ENCODE assay signal across 12 cellular contexts in genomic region chr15:52144656-52145055, GRCh38. TPM values are rescaled to one million over a fixed set of nuclear protein-coding genes. Genes with fewer than 3 reads are reported as not detected.
DNase-seq lines count a peak whose midpoint lies in the region; ATAC-seq, FAIRE-seq and TF ChIP-seq lines count a peak whose summit lies in the region.
"Had no signal": no experiment of that assay in that cellular context is flagged by ENCODE, and none has a peak within 500 bp of the region (broad histone marks: within the 10 kb centered on the region; RNA-seq: fewer than 3 reads in every experiment).

No MANE protein-coding gene starts in this region.

- no peak overlapping the region for H3K4me3 ChIP-seq in CD4-positive, alpha-beta memory T cell (ENCODE audit: low read length in 2 of 2)
- H3K4me3 ChIP-seq in ovary: no peak overlapping the region
- H3K4me3 ChIP-seq: left ventricle myocardium inferior had no signal

- H3K4me3 Mint-ChIP-seq in CD4-positive, alpha-beta memory T cell: no peak overlapping the region
- H3K4me3 Mint-ChIP-seq: T-helper 1 cell treated with Interleukin-12 subunit alpha and Interleukin-12 subunit beta and Interleukin-4 antibody, amounts not matched to agents 30 μg/mL and 1 μg/mL, for 36 hours had no signal

- peaks cover 47 to 71% of the 10 kb centered on the region in 2 donors for H3K36me3 Mint-ChIP-seq in CD4-positive, alpha-beta memory T cell

- DNase-seq in activated CD8-positive, alpha-beta memory T cell treated with anti-CD3 and anti-CD28 coated beads, Interleukin-2, amount 50 U/mL, for 48 hours: peak; percentile 34
- DNase-seq in activated CD8-positive, alpha-beta memory T cell treated with anti-CD3 and anti-CD28 coated beads, Interleukin-2, amount 50 U/mL, for 4 hours: no peak
- DNase-seq in T1000 (lab: John Stamatoyannopoulos, UW): peak; percentile 30
- DNase-seq in fibroblast of peridontal ligament (ENCODE audit: extremely low read depth): peak; percentile 31
- peak; percentile 44 for DNase-seq in urothelium cell line (ENCODE audit: low spot score)
- DNase-seq in CD4-positive, alpha-beta memory T cell: no peak
- DNase-seq in ovary: no peak
- DNase-seq: activated CD4-positive, alpha-beta T cell treated with anti-CD3 and anti-CD28 coated beads for 48 hours; DMS 273 treated with DMSO at 0.1 percent for 48 hours; left ventricle myocardium inferior had no signal

- H3K4me1 ChIP-seq in CD4-positive, alpha-beta memory T cell (ENCODE audit: insufficient read depth, low read length): no peaks in the 10 kb centered on the region
- no peaks in the 10 kb centered on the region for H3K4me1 ChIP-seq in ovary (ENCODE audit: insufficient read depth)
- H3K4me1 ChIP-seq: left ventricle myocardium inferior had no signal

- no peak overlapping the region for H3K27ac ChIP-seq in CD4-positive, alpha-beta memory T cell (ENCODE audit: low read depth, low read length)
- no peak overlapping the region for H3K27ac ChIP-seq in ovary
- H3K27ac ChIP-seq: left ventricle myocardium inferior had no signal

- 76 to 85% (median 76%) methylated on average over 7 of the region's 7 CpGs for WGBS in ovary, 3 donors

- intact Hi-C loops in CD4-positive, alpha-beta memory T cell (cut with micrococcal nuclease): loop anchor here (5.0 kb wide), 1 partner anchor 83 kb away; no protein-coding TSS in a partner anchor
- intact Hi-C loops in ovary (cut with DNase I): no loop called here

- peaks cover 30% of the 10 kb centered on the region for H3K36me3 ChIP-seq in CD4-positive, alpha-beta memory T cell (ENCODE audit: insufficient read depth, low read length)
- H3K36me3 ChIP-seq in ovary: no peaks in the 10 kb centered on the region

- no peak for TF ChIP-seq POLR2A in ovary (IDR thresholded peaks at IDR 0.05)

- H3K9me3 ChIP-seq in CD4-positive, alpha-beta memory T cell (ENCODE audit: control insufficient read depth in 1 of 2, low read length in 2 of 2): no peaks in the 10 kb centered on the region
- H3K9me3 ChIP-seq in ovary: no peaks in the 10 kb centered on the region
- H3K9me3 ChIP-seq: left ventricle myocardium inferior had no signal

- CTCF ChIA-PET in CD4-positive, alpha-beta memory T cell (lab: Charles Lee; ENCODE audit: partially characterized antibody): interaction anchor here (1.0 to 1.2 kb wide), 2 partner anchors 34 to 67 kb away, joined by 3 read pairs; no protein-coding TSS in a partner anchor

- TF ChIP-seq EP300 in ovary (IDR thresholded peaks at IDR 0.05): no peak

- no peak for FAIRE-seq in urothelium cell line (lab: Jason Lieb, UNC)

- H3K9me3 Mint-ChIP-seq in CD4-positive, alpha-beta memory T cell: no peaks in the 10 kb centered on the region
- H3K9me3 Mint-ChIP-seq: T-helper 1 cell treated with Interleukin-12 subunit alpha and Interleukin-12 subunit beta and Interleukin-4 antibody, amounts not matched to agents 30 μg/mL and 1 μg/mL, for 36 hours had no signal

- peaks cover 0 to 5% (median 3%) of the 10 kb centered on the region in 4 donors for H3K4me1 Mint-ChIP-seq in CD4-positive, alpha-beta memory T cell

- no peak for TF ChIP-seq CTCF in ovary (IDR thresholded peaks at IDR 0.05)

- no peaks in the 10 kb centered on the region for H3K27me3 Mint-ChIP-seq in CD4-positive, alpha-beta memory T cell

- ATAC-seq in HG02884 (IDR thresholded peaks at IDR 0.05; ENCODE audit: unreplicated experiment): no peak

- POLR2A ChIA-PET in CD4-positive, alpha-beta memory T cell (lab: Charles Lee; ENCODE audit: partially characterized antibody): no interaction called here

- H3K27me3 ChIP-seq in CD4-positive, alpha-beta memory T cell (ENCODE audit: insufficient read depth, low read length): no peaks in the 10 kb centered on the region
- H3K27me3 ChIP-seq in ovary: no peaks in the 10 kb centered on the region

- H3K27ac Mint-ChIP-seq in CD4-positive, alpha-beta memory T cell: peak overlapping the region in 1 of 7 donors; percentile 15
- H3K27ac Mint-ChIP-seq: T-helper 1 cell treated with Interleukin-12 subunit alpha and Interleukin-12 subunit beta and Interleukin-4 antibody, amounts not matched to agents 30 μg/mL and 1 μg/mL, for 36 hours had no signal

RNA-seq across cellular contexts. Expression of gene BCL2L10, which starts 32.1 kb away (rescaled TPM):
- total RNA-seq in CD4-positive, alpha-beta memory T cell: under 1 TPM; 0.42 to 0.84 TPM
- polyA plus RNA-seq in CD4-positive, alpha-beta memory T cell: not detected
- 1 to 10 TPM in 1 of 7 donors, under 1 TPM in 3, not detected in 3; 0.23 to 1.3 (median 0.30) TPM for total RNA-seq in ovary
- polyA plus RNA-seq in ovary: under 1 TPM; 0.22 to 0.60 TPM
- total RNA-seq: left ventricle myocardium inferior had no signal

RNA-seq across cellular contexts. Expression of gene GNB5, which starts 46.5 kb away (rescaled TPM):
- 10 to 100 TPM; 69.5 to 69.9 TPM for total RNA-seq in CD4-positive, alpha-beta memory T cell
- 10 to 100 TPM; 52.2 to 54.1 TPM for polyA plus RNA-seq in CD4-positive, alpha-beta memory T cell
- 100 to 1,000 TPM in 1 of 7 donors, 10 to 100 TPM in 6; 63.3 to 101 (median 65.0) TPM for total RNA-seq in ovary
- polyA plus RNA-seq in ovary: 10 to 100 TPM; 49.2 to 50.1 TPM

Comparison
In these comparisons a context has a peak if more than half of its experiments do, and no peak if none do; other contexts are left out.
1. DNase-seq: peak in activated CD8-positive, alpha-beta memory T cell treated with anti-CD3 and anti-CD28 coated beads, Interleukin-2, amount 50 U/mL, for 48 hours (single experiment), T1000 (single experiment), fibroblast of peridontal ligament (single experiment) and urothelium cell line (single experiment); none in activated CD8-positive, alpha-beta memory T cell treated with anti-CD3 and anti-CD28 coated beads, Interleukin-2, amount 50 U/mL, for 4 hours (single experiment), CD4-positive, alpha-beta memory T cell (0 of 5) and ovary (0 of 5).